In genomic region chr1:145708063-145708462, GRCh38 we compare ENCODE assay signal across 1 cellular context.
TF ChIP-seq lines count a peak whose summit lies in the region.

No MANE protein-coding gene starts in this region.

TF ChIP-seq in H1, 55 proteins besides CTCF, POLR2A, EP300 and RAD21 (continued from another document):
- TF ChIP-seq JUND (IDR thresholded peaks at IDR 0.05; ENCODE audit: low read length): no peak
- no peak for TF ChIP-seq SAP30 (IDR thresholded peaks at IDR 0.05; ENCODE audit: insufficient read depth, insufficient replicate concordance, low read length)
